ENCODE assay signal across 9 cellular contexts in the genomic region with DNA sequence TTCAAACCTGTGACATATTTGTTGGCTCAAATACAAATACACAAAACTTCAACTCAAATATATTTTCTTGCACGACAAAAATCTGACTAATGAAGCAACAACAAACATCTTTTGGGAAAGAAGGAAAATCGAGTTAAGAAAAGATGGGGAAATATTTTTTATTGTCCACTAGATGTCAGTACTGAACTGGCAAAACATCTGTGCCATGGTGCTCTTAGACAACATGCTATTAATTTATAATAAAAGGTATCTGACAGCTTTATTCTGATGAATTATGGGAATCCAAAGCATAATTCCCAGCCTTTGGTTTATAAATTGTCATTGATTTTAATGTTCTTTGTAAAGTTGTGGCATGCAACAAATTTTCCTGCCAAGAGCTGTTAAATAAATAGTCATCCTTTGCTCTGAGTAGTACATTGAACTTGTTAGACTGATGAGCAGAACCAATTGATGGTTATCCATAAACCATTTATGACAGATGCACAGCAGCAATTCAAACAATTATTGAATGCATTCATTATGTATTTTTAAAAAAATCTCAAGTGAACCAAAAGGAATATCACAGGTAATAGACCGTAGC.
DNase-seq lines count a peak whose midpoint lies in the region; ATAC-seq and TF ChIP-seq lines count a peak whose summit lies in the region.
"Had no signal": no experiment of that assay in that cellular context is flagged by ENCODE, and none has a peak within 500 bp of the region (broad histone marks: within the 10 kb centered on the region; RNA-seq: fewer than 3 reads in every experiment).

No MANE protein-coding gene starts in this region.

- H3K9ac ChIP-seq in mesendoderm (ENCODE audit: low read length) = no peak overlapping the region

- H3K27ac Mint-ChIP-seq in activated CD8-positive, alpha-beta memory T cell treated with anti-CD3 and anti-CD28 coated beads, Interleukin-2, amount 10 ng/mL, durations not matched to agents 7 days and 5 days = no peak overlapping the region
- H3K27ac Mint-ChIP-seq: stimulated activated naive CD8-positive, alpha-beta T cell treated with anti-CD3 and anti-CD28 coated beads, Interleukin-15, Interleukin-2, amounts not matched to agents 100 ng/mL and 50 ng/mL, for 24 hours had no signal

- no peak overlapping the region for H3K4me3 ChIP-seq in left ventricle myocardium inferior
- no peak overlapping the region for H3K4me3 ChIP-seq in breast epithelium
- H3K4me3 ChIP-seq in mesendoderm (ENCODE audit: low read length) = no peak overlapping the region

- H3K9me3 ChIP-seq in left ventricle myocardium inferior (replicated peaks) (no peaks in the 10 kb centered on the region), breast epithelium (no peaks in the 10 kb centered on the region)

- intact Hi-C loops in left ventricle myocardium inferior (cut with micrococcal nuclease) (no loop called here), Right ventricle myocardium inferior (cut with DNase I) (loop anchor here (2.0 to 5.0 kb wide), 2 partner anchors 126 to 199 kb away; no protein-coding TSS in a partner anchor), breast epithelium (cut with DNase I; ENCODE audit: low total_unique reads) (no loop called here)

- H3K79me1 ChIP-seq in mesendoderm (ENCODE audit: low read length) = no peaks in the 10 kb centered on the region

- no peaks in the 10 kb centered on the region for H3K36me3 Mint-ChIP-seq in activated CD8-positive, alpha-beta memory T cell treated with anti-CD3 and anti-CD28 coated beads, Interleukin-2, amount 10 ng/mL, durations not matched to agents 7 days and 5 days

- peaks cover 23% of the 10 kb centered on the region for H3K27me3 Mint-ChIP-seq in activated CD8-positive, alpha-beta memory T cell treated with anti-CD3 and anti-CD28 coated beads, Interleukin-2, amount 10 ng/mL, durations not matched to agents 7 days and 5 days

- no peak overlapping the region for H3K56ac ChIP-seq in mesendoderm (ENCODE audit: low read length)

- no peaks in the 10 kb centered on the region for H3K79me2 ChIP-seq in mesendoderm (ENCODE audit: control insufficient read depth, insufficient read depth, low read length)

- H3K27me3 ChIP-seq in left ventricle myocardium inferior (ENCODE audit: low read depth) = no peaks in the 10 kb centered on the region
- no peaks in the 10 kb centered on the region for H3K27me3 ChIP-seq in breast epithelium
- H3K27me3 ChIP-seq in mesendoderm (ENCODE audit: insufficient read depth, low read length, poor library complexity) = no peaks in the 10 kb centered on the region

- H3K4ac ChIP-seq in mesendoderm (ENCODE audit: low read depth, low read length) = no peak overlapping the region

- H3K4me3 Mint-ChIP-seq in activated CD8-positive, alpha-beta memory T cell treated with anti-CD3 and anti-CD28 coated beads, Interleukin-2, amount 10 ng/mL, durations not matched to agents 7 days and 5 days = no peak overlapping the region
- H3K4me3 Mint-ChIP-seq: stimulated activated naive CD8-positive, alpha-beta T cell treated with anti-CD3 and anti-CD28 coated beads, Interleukin-15, Interleukin-2, amounts not matched to agents 100 ng/mL and 50 ng/mL, for 24 hours had no signal

- no peak overlapping the region for H2BK15ac ChIP-seq in mesendoderm (replicated peaks; ENCODE audit: low read depth)

- no peak overlapping the region for H2BK5ac ChIP-seq in mesendoderm (ENCODE audit: low read length)

- no peak overlapping the region for H2AK5ac ChIP-seq in mesendoderm (ENCODE audit: low read length)

- H3K23ac ChIP-seq in mesendoderm (ENCODE audit: low read length) = no peak overlapping the region

- no peak overlapping the region for H4K5ac ChIP-seq in mesendoderm (ENCODE audit: low read length)

- H3K27ac ChIP-seq in left ventricle myocardium inferior (replicated peaks) (no peak overlapping the region), breast epithelium (no peak overlapping the region), mesendoderm (ENCODE audit: low read depth, low read length) (no peak overlapping the region)

- no peak overlapping the region for H4K8ac ChIP-seq in mesendoderm (ENCODE audit: low read depth, low read length)

- no peak for ATAC-seq in Right ventricle myocardium inferior
- no peak for ATAC-seq in activated CD8-positive, alpha-beta memory T cell treated with anti-CD3 and anti-CD28 coated beads, Interleukin-2, amount 10 ng/mL, durations not matched to agents 7 days and 5 days
- ATAC-seq in GM18873 (IDR thresholded peaks at IDR 0.05; ENCODE audit: low FRiP score, unreplicated experiment) = no peak

- H3K4me1 Mint-ChIP-seq in activated CD8-positive, alpha-beta memory T cell treated with anti-CD3 and anti-CD28 coated beads, Interleukin-2, amount 10 ng/mL, durations not matched to agents 7 days and 5 days = no peaks in the 10 kb centered on the region

- H3K4me1 ChIP-seq in left ventricle myocardium inferior = no peaks in the 10 kb centered on the region
- no peaks in the 10 kb centered on the region for H3K4me1 ChIP-seq in breast epithelium
- peaks cover 2% of the 10 kb centered on the region for H3K4me1 ChIP-seq in mesendoderm (ENCODE audit: control insufficient read depth, low read depth, low read length)

- TF ChIP-seq POLR2A in breast epithelium (IDR thresholded peaks at IDR 0.05) = no peak

- no peak for DNase-seq in left ventricle myocardium inferior
- no peak for DNase-seq in Right ventricle myocardium inferior (ENCODE audit: missing footprints)
- peak; percentile 6 for DNase-seq in NCI-H2227 (lab: John Stamatoyannopoulos, UW; ENCODE audit: unreplicated experiment)
- no peak for DNase-seq in breast epithelium (ENCODE audit: low spot score in 2 of 2)
- DNase-seq in mesendoderm = peak; percentile 56
- DNase-seq in activated CD8-positive, alpha-beta memory T cell treated with anti-CD3 and anti-CD28 coated beads, Interleukin-2, amount 10 ng/mL, durations not matched to agents 7 days and 5 days = no peak
- DNase-seq in stimulated activated CD4-positive, alpha-beta T cell treated with anti-CD3 and anti-CD28 coated beads, Interleukin-15, amount 100 ng/mL, for 24 hours = no peak

- no peak overlapping the region for H3K18ac ChIP-seq in mesendoderm (ENCODE audit: low read length)

- no peak overlapping the region for H2BK120ac ChIP-seq in mesendoderm (ENCODE audit: low read depth, low read length)

- no peak overlapping the region for H3K4me2 ChIP-seq in mesendoderm (ENCODE audit: low read length)

- CTCF ChIA-PET in activated CD8-positive, alpha-beta memory T cell treated with anti-CD3 and anti-CD28 coated beads, Interleukin-2, amount 10 ng/mL, durations not matched to agents 7 days and 5 days (lab: Charles Lee) = interaction anchor here (1.0 to 1.3 kb wide), 3 partner anchors 14 to 169 kb away, joined by 3 to 5 read pairs (median 3); no protein-coding TSS in a partner anchor

- TF ChIP-seq CTCF in left ventricle myocardium inferior (IDR thresholded peaks at IDR 0.05; ENCODE audit: borderline replicate concordance) = peak; percentile 66
- TF ChIP-seq CTCF in breast epithelium (IDR thresholded peaks at IDR 0.05) = peak in 2 of 3 donors; percentile 28 to 47

- WGBS in mesendoderm (ENCODE audit: extremely low coverage, insufficient coverage, low lambda C conversion rate) = no CpG with 5 or more reads among the region's 3 CpGs

- no peaks in the 10 kb centered on the region for H3K9me3 Mint-ChIP-seq in activated CD8-positive, alpha-beta memory T cell treated with anti-CD3 and anti-CD28 coated beads, Interleukin-2, amount 10 ng/mL, durations not matched to agents 7 days and 5 days (ENCODE audit: low read depth)
- H3K9me3 Mint-ChIP-seq: stimulated activated naive CD8-positive, alpha-beta T cell treated with anti-CD3 and anti-CD28 coated beads, Interleukin-15, Interleukin-2, amounts not matched to agents 100 ng/mL and 50 ng/mL, for 24 hours had no signal

- H3K36me3 ChIP-seq in left ventricle myocardium inferior (no peaks in the 10 kb centered on the region), breast epithelium (no peaks in the 10 kb centered on the region), mesendoderm (ENCODE audit: control insufficient read depth, insufficient read depth, low read length) (no peaks in the 10 kb centered on the region)

Comparison
In these comparisons a context has a peak if more than half of its experiments do, and no peak if none do; other contexts are left out.
1. DNase-seq: peak in NCI-H2227 (single experiment) and mesendoderm (single experiment); none in left ventricle myocardium inferior (single experiment), Right ventricle myocardium inferior (single experiment), breast epithelium (0 of 2), activated CD8-positive, alpha-beta memory T cell treated with anti-CD3 and anti-CD28 coated beads, Interleukin-2, amount 10 ng/mL, durations not matched to agents 7 days and 5 days (single experiment) and stimulated activated CD4-positive, alpha-beta T cell treated with anti-CD3 and anti-CD28 coated beads, Interleukin-15, amount 100 ng/mL, for 24 hours (single experiment).